Comparison of ENCODE assay signal across 8 cellular contexts in the genomic region with DNA sequence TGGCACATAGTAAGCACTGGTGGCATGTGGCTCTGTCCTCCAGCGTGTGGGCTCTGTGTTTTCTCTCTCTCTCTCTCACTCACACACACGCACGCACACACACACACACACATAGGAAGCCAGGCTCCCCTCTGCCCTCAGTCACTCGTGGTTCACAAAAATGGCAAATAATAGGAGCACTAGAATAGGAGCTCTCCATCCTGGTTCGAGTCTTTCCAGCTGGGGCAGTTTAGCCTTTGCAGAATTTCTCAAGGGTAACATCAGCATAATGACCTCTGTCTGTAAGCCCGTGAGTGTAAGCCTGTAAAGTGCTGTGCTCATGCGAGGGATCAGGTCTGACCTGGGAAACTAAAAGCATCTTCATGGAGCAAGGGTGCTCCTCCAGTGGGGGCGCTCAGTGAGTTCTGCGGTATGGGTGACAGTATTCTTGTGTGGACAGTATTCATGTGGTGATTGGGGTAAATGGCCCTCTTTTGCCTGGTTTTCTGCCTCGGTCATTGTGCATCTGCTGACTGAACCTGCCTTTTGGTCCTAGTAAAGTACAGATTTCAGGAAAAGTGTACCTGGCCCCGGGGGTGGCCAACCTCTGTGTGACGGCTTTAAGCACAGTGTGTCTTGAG. TPM values are rescaled to one million over a fixed set of nuclear protein-coding genes. Genes with fewer than 3 reads are reported as not detected.
DNase-seq lines count a peak whose midpoint lies in the region; ATAC-seq and TF ChIP-seq lines count a peak whose summit lies in the region.

No MANE protein-coding gene starts in this region.

- H3K9me3 Mint-ChIP-seq in activated CD8-positive, alpha-beta T cell treated with anti-CD3 and anti-CD28 coated beads for 36 hours: no peaks in the 10 kb centered on the region

- TF ChIP-seq CTCF in activated CD8-positive, alpha-beta T cell treated with anti-CD3 and anti-CD28 coated beads for 36 hours (IDR thresholded peaks at IDR 0.05): no peak

- H3K4me3 Mint-ChIP-seq in activated CD8-positive, alpha-beta T cell treated with anti-CD3 and anti-CD28 coated beads for 36 hours: peak overlapping the region; percentile 90

- peaks cover 38% of the 10 kb centered on the region for H3K4me1 Mint-ChIP-seq in activated CD8-positive, alpha-beta T cell treated with anti-CD3 and anti-CD28 coated beads for 36 hours (ENCODE audit: low read depth)

- CTCF ChIA-PET in activated CD8-positive, alpha-beta T cell treated with anti-CD3 and anti-CD28 coated beads for 36 hours (lab: Charles Lee): interaction anchor here (1.3 to 8.9 kb wide), 3 partner anchors 13 to 36 kb away, joined by 3 to 112 read pairs (median 89); no protein-coding TSS in a partner anchor

- peak overlapping the region; percentile 65 for H3K4me3 ChIP-seq in neuron (ENCODE audit: low read length)

- H3K9me3 ChIP-seq in neuron (ENCODE audit: low read length): no peaks in the 10 kb centered on the region

- intact Hi-C loops in activated CD8-positive, alpha-beta T cell treated with anti-CD3 and anti-CD28 coated beads for 36 hours (cut with micrococcal nuclease): loop anchor here (5.0 kb wide), 1 partner anchor 539 kb away; the partner anchor contains the start of gene UTP11

- H3K4me1 ChIP-seq in neuron (ENCODE audit: insufficient read depth, low read length): peaks cover 48% of the 10 kb centered on the region

- H3K36me3 Mint-ChIP-seq in activated CD8-positive, alpha-beta T cell treated with anti-CD3 and anti-CD28 coated beads for 36 hours (ENCODE audit: low read depth): peaks cover 36% of the 10 kb centered on the region

- H3K27me3 Mint-ChIP-seq in activated CD8-positive, alpha-beta T cell treated with anti-CD3 and anti-CD28 coated beads for 36 hours: no peaks in the 10 kb centered on the region

- peak overlapping the region; percentile 84 for H3K27ac Mint-ChIP-seq in activated CD8-positive, alpha-beta T cell treated with anti-CD3 and anti-CD28 coated beads for 36 hours

- H3K36me3 ChIP-seq in neuron (ENCODE audit: insufficient read depth, low read length): peaks cover 2% of the 10 kb centered on the region

- POLR2A ChIA-PET in activated CD8-positive, alpha-beta T cell treated with anti-CD3 and anti-CD28 coated beads for 36 hours (lab: Charles Lee): interaction anchor here (1.1 to 9.3 kb wide), 5 partner anchors 8 to 46 kb away, joined by 3 to 52 read pairs (median 15); partner anchors contain the start of gene MEAF6

- H2AFZ ChIP-seq in neuron (ENCODE audit: low read depth, low read length): peak overlapping the region; percentile 70

- ATAC-seq in HG03135 (IDR thresholded peaks at IDR 0.05; ENCODE audit: unreplicated experiment) (peak; percentile 3), HG03571 (IDR thresholded peaks at IDR 0.05; ENCODE audit: unreplicated experiment) (no peak)
- peak; percentile 4 for ATAC-seq in activated CD8-positive, alpha-beta T cell treated with anti-CD3 and anti-CD28 coated beads for 36 hours

- DNase-seq in AG20443 (ENCODE audit: low spot score) (peak; percentile 21), fibroblast of peridontal ligament (ENCODE audit: extremely low read depth) (peak; percentile 35), SKM-1 treated with dmso at 0.1 percent for 144 hours (lab: John Stamatoyannopoulos, UW; ENCODE audit: unreplicated experiment) (no peak), COR-L47 (lab: John Stamatoyannopoulos, UW) (no peak)
- peak; percentile 61 for DNase-seq in activated CD8-positive, alpha-beta T cell treated with anti-CD3 and anti-CD28 coated beads for 36 hours

- peaks cover 25% of the 10 kb centered on the region for H3K27me3 ChIP-seq in neuron (ENCODE audit: insufficient read depth, low read length)

RNA-seq across cellular contexts. Expression of gene ZC3H12A, which starts 0.8 kb away (rescaled TPM):
- 10 to 100 TPM; 20.4 to 20.5 TPM for total RNA-seq in activated CD8-positive, alpha-beta T cell treated with anti-CD3 and anti-CD28 coated beads for 36 hours

RNA-seq across cellular contexts. Expression of gene MEAF6, which starts 41.0 kb away (rescaled TPM):
- 10 to 100 TPM; 74.0 to 76.3 TPM for total RNA-seq in activated CD8-positive, alpha-beta T cell treated with anti-CD3 and anti-CD28 coated beads for 36 hours

Comparison
In these comparisons a context has a peak if more than half of its experiments do, and no peak if none do; other contexts are left out.
1. DNase-seq: peak in AG20443 (single experiment), activated CD8-positive, alpha-beta T cell treated with anti-CD3 and anti-CD28 coated beads for 36 hours (single experiment) and fibroblast of peridontal ligament (single experiment); none in SKM-1 treated with dmso at 0.1 percent for 144 hours (single experiment) and COR-L47 (single experiment).